23 cellular contexts compared by ENCODE assay signal in the genomic region with DNA sequence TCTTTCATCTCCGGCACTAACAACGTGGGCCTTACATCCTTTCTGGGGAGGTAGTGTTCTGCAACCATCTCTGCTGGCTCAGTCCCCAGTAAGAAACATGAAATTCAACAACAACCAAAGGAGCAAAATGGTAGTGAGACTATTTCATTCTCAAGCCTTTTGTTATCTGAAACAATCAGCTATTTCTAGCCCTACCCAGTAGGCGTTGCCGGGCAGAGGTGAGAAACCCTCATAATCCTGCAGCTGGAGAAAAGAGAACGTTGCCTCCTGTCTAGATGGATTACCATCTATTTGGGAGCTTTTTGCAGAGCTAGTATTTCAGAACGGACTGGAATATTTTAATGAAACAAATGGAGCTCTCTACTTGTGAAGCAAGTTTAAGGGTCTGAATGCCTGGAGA.
"Had no signal": no experiment of that assay in that cellular context is flagged by ENCODE, and none has a peak within 500 bp of the region (broad histone marks: within the 10 kb centered on the region; RNA-seq: fewer than 3 reads in every experiment).

No MANE protein-coding gene starts in this region.

- ATAC-seq: activated T-cell treated with anti-CD3 and anti-CD28 coated beads, Interleukin-2, amount 50 U/mL, for 72 hours; left ventricle myocardium superior; pancreas; right cardiac atrium; stimulated activated naive CD8-positive, alpha-beta T cell treated with anti-CD3 and anti-CD28 coated beads, Interleukin-15, Interleukin-2, amounts not matched to agents 100 U/mL and 50 U/mL, for 24 hours had no signal

- H3K27me3 ChIP-seq: esophagus muscularis mucosa, hepatocyte, thyroid gland had no signal

- H3K4me3 ChIP-seq: esophagus muscularis mucosa, hepatocyte, pancreas, thyroid gland had no signal

- H3K27ac ChIP-seq: esophagus muscularis mucosa, hepatocyte, pancreas, thyroid gland had no signal

- H3K79me2 ChIP-seq: hepatocyte had no signal

- H3K4me1 ChIP-seq: pancreas, thyroid gland had no signal

- FAIRE-seq: colon, frontal cortex had no signal

- H3K4me3 Mint-ChIP-seq: brain, nephron had no signal

- H3K9me3 Mint-ChIP-seq: activated T-cell treated with anti-CD3 and anti-CD28 coated beads, Interleukin-2, amount 50 U/mL, for 72 hours had no signal

- DNase-seq: activated effector memory CD4-positive, alpha-beta T cell treated with anti-CD3 and anti-CD28 coated beads, Interleukin-2, amount 50 U/mL, for 16 hours; activated naive CD4-positive, alpha-beta T cell treated with anti-CD3 and anti-CD28 coated beads, Interleukin-2, amount 50 U/mL, for 16 hours; activated T-cell treated with anti-CD3 and anti-CD28 coated beads, Interleukin-2, amount 50 U/mL, for 72 hours; aorta; caudate nucleus; effector memory CD4-positive, alpha-beta T cell; glutamatergic neuron; kidney glomerular epithelial cell; left ventricle myocardium superior; mammary epithelial cell; pancreas; right cardiac atrium; stimulated activated CD4-positive, alpha-beta T cell treated with anti-CD3 and anti-CD28 coated beads, Interleukin-4, amount 100 ng/mL, for 4 hours; stimulated activated naive CD8-positive, alpha-beta T cell treated with anti-CD3 and anti-CD28 coated beads, Interleukin-15, Interleukin-2, amounts not matched to agents 100 U/mL and 50 U/mL, for 24 hours; substantia nigra; T-helper 9 cell; thyroid gland had no signal

- H3K36me3 Mint-ChIP-seq: brain had no signal

- H3K9me3 ChIP-seq: esophagus muscularis mucosa, pancreas, thyroid gland had no signal

- H3K4me2 ChIP-seq: hepatocyte had no signal

- H3K27ac Mint-ChIP-seq: activated T-cell treated with anti-CD3 and anti-CD28 coated beads, Interleukin-2, amount 50 U/mL, for 72 hours; brain; nephron had no signal

- H3K36me3 ChIP-seq: esophagus muscularis mucosa, pancreas, thyroid gland had no signal

- H3K27me3 Mint-ChIP-seq: brain had no signal

- H2AFZ ChIP-seq: hepatocyte had no signal
